Comparison of ENCODE assay signal across 19 cellular contexts in genomic region chr1:25437672-25438071, GRCh38.
"Had no signal": no experiment of that assay in that cellular context is flagged by ENCODE, and none has a peak within 500 bp of the region (broad histone marks: within the 10 kb centered on the region; RNA-seq: fewer than 3 reads in every experiment).

No MANE protein-coding gene starts in this region.

- FAIRE-seq: RCC 7860 had no signal

- H3K27me3 ChIP-seq: SJSA1 had no signal

- H3K4me3 ChIP-seq: SJSA1, SK-N-MC had no signal

- H3K27ac ChIP-seq: SJSA1, SK-N-MC had no signal

- DNase-seq: KBM-7, NCI-H1092 treated with DMSO at 0.1 percent for 48 hours, NCI-H1436, NCI-H187, NCI-H2029, NCI-H2081 treated with DMSO at 0.1 percent for 48 hours, NCI-H2171, NCI-H226, NCI-H446, NCI-H510A, NCI-H524 treated with DMSO at 0.1 percent for 48 hours, NCI-H69, NCI-H774, Right ventricle myocardium superior, RPMI8226, SIG-M5 had no signal

- H3K9me3 ChIP-seq: SJSA1 had no signal

- H3K36me3 ChIP-seq: SJSA1 had no signal
